Comparison of ENCODE assay signal across 20 cellular contexts in genomic region chr10:390449-391100, GRCh38.
"Had no signal": no experiment of that assay in that cellular context is flagged by ENCODE, and none has a peak within 500 bp of the region (broad histone marks: within the 10 kb centered on the region; RNA-seq: fewer than 3 reads in every experiment).

No MANE protein-coding gene starts in this region.

- H3K27ac ChIP-seq: SK-N-MC, WERI-Rb-1 had no signal

- H3K36me3 Mint-ChIP-seq: activated CD8-positive, alpha-beta memory T cell treated with anti-CD3 and anti-CD28 coated beads, Interleukin-2, amount 10 ng/mL, durations not matched to agents 7 days and 5 days; activated naive CD4-positive, alpha-beta T cell treated with anti-CD3 and anti-CD28 coated beads, Interleukin-2, amount 10 ng/mL, durations not matched to agents 7 days and 5 days; activated naive CD8-positive, alpha-beta T cell had no signal

- DNase-seq: activated CD4-positive, alpha-beta memory T cell treated with anti-CD3 and anti-CD28 coated beads, Interleukin-2, amount 10 ng/mL, durations not matched to agents 7 days and 5 days; activated CD4-positive, alpha-beta T cell treated with anti-CD3 and anti-CD28 coated beads for 1 hour; activated CD4-positive, alpha-beta T cell treated with anti-CD3 and anti-CD28 coated beads for 48 hours; activated CD4-positive, CD25-positive, alpha-beta regulatory T cell; activated CD8-positive, alpha-beta memory T cell treated with anti-CD3 and anti-CD28 coated beads for 24 hours; activated CD8-positive, alpha-beta memory T cell treated with anti-CD3 and anti-CD28 coated beads, Interleukin-2, amount 10 ng/mL, durations not matched to agents 7 days and 5 days; activated CD8-positive, alpha-beta memory T cell treated with anti-CD3 and anti-CD28 coated beads, Interleukin-2, amount 50 U/mL, for 48 hours; activated effector memory CD4-positive, alpha-beta T cell treated with Interleukin-2 at 50 U/mL for 16 hours; activated naive CD4-positive, alpha-beta T cell treated with anti-CD3 and anti-CD28 coated beads, Interleukin-2, amount 10 ng/mL, durations not matched to agents 7 days and 5 days; activated naive CD8-positive, alpha-beta T cell treated with anti-CD3 and anti-CD28 coated beads, Interleukin-2, amount 50 U/mL, for 24 hours; activated T-cell treated with anti-CD3 and anti-CD28 coated beads, Interleukin-2, amount 50 U/mL, for 48 hours; NCI-H1092 treated with DMSO at 0.1 percent for 48 hours; NCI-H446; NCI-H510A treated with DMSO at 0.1 percent for 48 hours; NCI-H526 treated with DMSO at 0.1 percent for 48 hours; Right ventricle myocardium superior; T1000; WERI-Rb-1 had no signal

- H3K9me3 Mint-ChIP-seq: activated CD4-positive, alpha-beta memory T cell treated with anti-CD3 and anti-CD28 coated beads, Interleukin-2, amount 10 ng/mL, durations not matched to agents 7 days and 5 days; activated naive CD4-positive, alpha-beta T cell treated with anti-CD3 and anti-CD28 coated beads, Interleukin-2, amount 10 ng/mL, durations not matched to agents 7 days and 5 days; activated naive CD8-positive, alpha-beta T cell treated with anti-CD3 and anti-CD28 coated beads, Interleukin-2, amount 50 U/mL, for 24 hours had no signal

- ATAC-seq: activated CD8-positive, alpha-beta memory T cell treated with anti-CD3 and anti-CD28 coated beads, Interleukin-2, amount 10 ng/mL, durations not matched to agents 7 days and 5 days; activated naive CD8-positive, alpha-beta T cell treated with anti-CD3 and anti-CD28 coated beads, Interleukin-2, amount 50 U/mL, for 24 hours had no signal

- H3K4me3 Mint-ChIP-seq: activated CD4-positive, alpha-beta memory T cell treated with anti-CD3 and anti-CD28 coated beads, Interleukin-2, amount 10 ng/mL, durations not matched to agents 7 days and 5 days; activated CD8-positive, alpha-beta memory T cell treated with anti-CD3 and anti-CD28 coated beads, Interleukin-2, amount 10 ng/mL, durations not matched to agents 7 days and 5 days; activated naive CD4-positive, alpha-beta T cell treated with anti-CD3 and anti-CD28 coated beads, Interleukin-2, amount 10 ng/mL, durations not matched to agents 7 days and 5 days; activated naive CD8-positive, alpha-beta T cell; activated naive CD8-positive, alpha-beta T cell treated with anti-CD3 and anti-CD28 coated beads, Interleukin-2, amount 50 U/mL, for 24 hours had no signal

- H3K27me3 Mint-ChIP-seq: activated CD4-positive, alpha-beta memory T cell treated with anti-CD3 and anti-CD28 coated beads, Interleukin-2, amount 10 ng/mL, durations not matched to agents 7 days and 5 days; activated CD8-positive, alpha-beta memory T cell treated with anti-CD3 and anti-CD28 coated beads, Interleukin-2, amount 10 ng/mL, durations not matched to agents 7 days and 5 days; activated naive CD4-positive, alpha-beta T cell treated with anti-CD3 and anti-CD28 coated beads, Interleukin-2, amount 10 ng/mL, durations not matched to agents 7 days and 5 days; activated naive CD8-positive, alpha-beta T cell; activated naive CD8-positive, alpha-beta T cell treated with anti-CD3 and anti-CD28 coated beads, Interleukin-2, amount 50 U/mL, for 24 hours had no signal

- H3K4me1 Mint-ChIP-seq: activated CD4-positive, alpha-beta memory T cell treated with anti-CD3 and anti-CD28 coated beads, Interleukin-2, amount 10 ng/mL, durations not matched to agents 7 days and 5 days; activated naive CD4-positive, alpha-beta T cell treated with anti-CD3 and anti-CD28 coated beads, Interleukin-2, amount 10 ng/mL, durations not matched to agents 7 days and 5 days had no signal

- H3K36me3 ChIP-seq: WERI-Rb-1 had no signal

- H3K4me3 ChIP-seq: SK-N-MC had no signal

- H3K27ac Mint-ChIP-seq: activated CD4-positive, alpha-beta memory T cell treated with anti-CD3 and anti-CD28 coated beads, Interleukin-2, amount 10 ng/mL, durations not matched to agents 7 days and 5 days; activated CD8-positive, alpha-beta memory T cell treated with anti-CD3 and anti-CD28 coated beads, Interleukin-2, amount 10 ng/mL, durations not matched to agents 7 days and 5 days; activated naive CD4-positive, alpha-beta T cell treated with anti-CD3 and anti-CD28 coated beads, Interleukin-2, amount 10 ng/mL, durations not matched to agents 7 days and 5 days; activated naive CD8-positive, alpha-beta T cell; activated naive CD8-positive, alpha-beta T cell treated with anti-CD3 and anti-CD28 coated beads, Interleukin-2, amount 50 U/mL, for 24 hours had no signal
